ENCODE assay signal across 8 cellular contexts in the genomic region with DNA sequence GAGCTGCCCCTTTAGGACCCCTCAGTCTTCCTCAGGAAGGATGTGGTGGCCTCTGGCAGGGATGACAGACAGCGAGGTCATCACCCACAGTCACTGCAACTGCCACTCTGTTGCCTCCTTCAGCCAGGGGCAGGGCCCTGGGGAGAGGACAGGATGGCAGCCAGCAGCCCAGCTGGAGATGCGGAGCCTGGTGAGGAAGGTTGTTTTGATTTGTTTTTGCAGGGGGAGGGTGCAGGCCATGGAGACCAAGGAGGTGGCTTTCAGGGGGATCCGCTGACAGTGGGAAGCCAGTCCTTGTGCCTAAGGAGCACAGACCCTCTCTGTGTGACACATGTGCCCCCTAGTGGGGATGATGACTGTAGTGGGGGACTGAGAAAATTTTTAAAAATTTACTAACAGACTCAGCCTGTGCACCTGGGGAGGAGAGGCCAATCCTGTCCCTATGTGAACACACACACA. TPM values are rescaled to one million over a fixed set of nuclear protein-coding genes. Genes with fewer than 3 reads are reported as not detected.
DNase-seq lines count a peak whose midpoint lies in the region; ATAC-seq, FAIRE-seq and TF ChIP-seq lines count a peak whose summit lies in the region.

No MANE protein-coding gene starts in this region.

- peak; percentile 51 to 60 for DNase-seq in AML-193 (lab: John Stamatoyannopoulos, UW)
- DNase-seq in GM19239 (ENCODE audit: insufficient read length, low spot score): no peak
- peak; percentile 78 for DNase-seq in NCI-H82 treated with DMSO at 0.1 percent for 48 hours (lab: John Stamatoyannopoulos, UW; ENCODE audit: unreplicated experiment)
- DNase-seq in activated T-cell treated with anti-CD3 and anti-CD28 coated beads, Interleukin-2, amount 50 U/mL, for 24 hours: peak; percentile 60
- peak; percentile 80 for DNase-seq in fibroblast of peridontal ligament (ENCODE audit: extremely low read depth)

- ATAC-seq in GM21447 (IDR thresholded peaks at IDR 0.05; ENCODE audit: unreplicated experiment) (no peak), HG03439 (IDR thresholded peaks at IDR 0.05; ENCODE audit: unreplicated experiment) (no peak)

- TF ChIP-seq RAD21 in neural cell (conservative IDR thresholded peaks at IDR 0.05): peak; percentile 91

- TF ChIP-seq CTCF in neural cell (IDR thresholded peaks at IDR 0.05; ENCODE audit: poor library complexity, severe bottlenecking): peak; percentile 91

- H3K27me3 Mint-ChIP-seq in activated T-cell treated with anti-CD3 and anti-CD28 coated beads, Interleukin-2, amount 50 U/mL, for 24 hours: peaks cover 20% of the 10 kb centered on the region

- no peaks in the 10 kb centered on the region for H3K9me3 Mint-ChIP-seq in activated T-cell treated with anti-CD3 and anti-CD28 coated beads, Interleukin-2, amount 50 U/mL, for 24 hours

- no peak overlapping the region for H3K4me3 ChIP-seq in neural cell (ENCODE audit: low read length)

- peaks cover 5% of the 10 kb centered on the region for H3K4me1 Mint-ChIP-seq in activated T-cell treated with anti-CD3 and anti-CD28 coated beads, Interleukin-2, amount 50 U/mL, for 24 hours (ENCODE audit: low read depth)

- no peak overlapping the region for H3K27ac Mint-ChIP-seq in activated T-cell treated with anti-CD3 and anti-CD28 coated beads, Interleukin-2, amount 50 U/mL, for 24 hours

- no peak overlapping the region for H3K27ac ChIP-seq in neural cell (ENCODE audit: low read length)

- H3K9ac ChIP-seq in neural cell (ENCODE audit: low read length): no peak overlapping the region

- H3K9me3 ChIP-seq in neural cell (ENCODE audit: low read length): no peaks in the 10 kb centered on the region

- no peak overlapping the region for H3K4me2 ChIP-seq in neural cell (ENCODE audit: low read length)

- H3K79me2 ChIP-seq in neural cell (replicated peaks; ENCODE audit: insufficient read depth, low read length): no peaks in the 10 kb centered on the region

- H3K36me3 ChIP-seq in neural cell (ENCODE audit: insufficient read depth, low read length): no peaks in the 10 kb centered on the region

- no peaks in the 10 kb centered on the region for H3K27me3 ChIP-seq in neural cell (ENCODE audit: insufficient read depth, low read depth, low read length)

- H3K36me3 Mint-ChIP-seq in activated T-cell treated with anti-CD3 and anti-CD28 coated beads, Interleukin-2, amount 50 U/mL, for 24 hours (ENCODE audit: low read depth): no peaks in the 10 kb centered on the region

- H2AFZ ChIP-seq in neural cell (ENCODE audit: low read depth, low read length): no peak overlapping the region

- no peak for TF ChIP-seq EP300 in neural cell (conservative IDR thresholded peaks at IDR 0.05; ENCODE audit: poor library complexity, severe bottlenecking)

- FAIRE-seq in GM19239 (lab: Jason Lieb, UNC): peak; percentile 61

- H3K4me3 Mint-ChIP-seq in activated T-cell treated with anti-CD3 and anti-CD28 coated beads, Interleukin-2, amount 50 U/mL, for 24 hours: no peak overlapping the region

- H3K9me2 ChIP-seq in neural cell (ENCODE audit: insufficient read depth, low read length): no peaks in the 10 kb centered on the region

- H4K20me1 ChIP-seq in neural cell (ENCODE audit: insufficient read depth): no peaks in the 10 kb centered on the region

- H3F3A ChIP-seq in neural cell (ENCODE audit: insufficient read depth, low read length, poor library complexity, severe bottlenecking): no peaks in the 10 kb centered on the region

TF ChIP-seq in neural cell, 6 proteins besides CTCF, POLR2A, EP300 and RAD21:
- TF ChIP-seq SMC3 (conservative IDR thresholded peaks at IDR 0.05; ENCODE audit: poor library complexity): peak; percentile 91
- TF ChIP-seq REST (IDR thresholded peaks at IDR 0.05; ENCODE audit: borderline replicate concordance): no peak
- no peak for TF ChIP-seq TAF1 (IDR thresholded peaks at IDR 0.05; ENCODE audit: low read depth)
- no peak for TF ChIP-seq EZH2 (IDR thresholded peaks at IDR 0.05; ENCODE audit: borderline replicate concordance, insufficient read depth, low read length, poor library complexity, severe bottlenecking)
- no peak for TF ChIP-seq POLR2AphosphoS5 (IDR thresholded peaks at IDR 0.05)
- no peak for TF ChIP-seq MXI1 (conservative IDR thresholded peaks at IDR 0.05; ENCODE audit: poor library complexity, severe bottlenecking)
TF ChIP-seq in neural cell: peak in this region for 1.

RNA-seq across cellular contexts. Expression of gene PRCD, which starts 7.4 kb away (rescaled TPM):
- polyA plus RNA-seq in neural cell: 13.2 and 22.5 TPM in 2 replicates
- polyA minus RNA-seq in neural cell: 3.4 and 4.5 TPM in 2 replicates

RNA-seq across cellular contexts. Expression of gene CYGB, which starts 9.7 kb away (rescaled TPM):
- polyA plus RNA-seq in neural cell: 9.6 and 12.9 TPM in 2 replicates
- 8.0 and 13.4 TPM in 2 replicates for polyA minus RNA-seq in neural cell

RNA-seq across cellular contexts. Expression of gene ST6GALNAC2, which starts 38.4 kb away (rescaled TPM):
- polyA plus RNA-seq in neural cell: not detected in 2 replicates
- polyA minus RNA-seq in neural cell: not detected in 2 replicates

RNA-seq across cellular contexts. Expression of gene RHBDF2, which starts 46.0 kb away (rescaled TPM):
- not detected in 2 replicates for polyA plus RNA-seq in neural cell
- polyA minus RNA-seq in neural cell: not detected in 2 replicates
